26 cellular contexts compared by ENCODE assay signal in genomic region chr19:48095637-48096175, GRCh38. TPM values are rescaled to one million over a fixed set of nuclear protein-coding genes. Genes with fewer than 3 reads are reported as not detected.
"Had no signal": no experiment of that assay in that cellular context is flagged by ENCODE, and none has a peak within 500 bp of the region (broad histone marks: within the 10 kb centered on the region; RNA-seq: fewer than 3 reads in every experiment).

No MANE protein-coding gene starts in this region.

- ATAC-seq: body of pancreas; naive thymus-derived CD4-positive, alpha-beta T cell; psoas muscle; right cardiac atrium; upper lobe of right lung had no signal

- H3K27me3 ChIP-seq: body of pancreas, cardiac muscle cell, esophagus squamous epithelium, hepatocyte, thyroid gland, upper lobe of right lung had no signal

- DNase-seq: activated CD4-positive, alpha-beta memory T cell treated with anti-CD3 and anti-CD28 coated beads for 36 hours; activated CD4-positive, alpha-beta T cell treated with anti-CD3 and anti-CD28 coated beads for 48 hours; activated naive CD4-positive, alpha-beta T cell treated with anti-CD3 and anti-CD28 coated beads, Interleukin-2, amount 10 ng/mL, durations not matched to agents 7 days and 5 days; activated T-cell treated with anti-CD3 and anti-CD28 coated beads, Interleukin-2, amount 50 U/mL, for 48 hours; body of pancreas; cortex of kidney; endodermal cell; esophagus squamous epithelium; kidney glomerular epithelial cell; left ventricle myocardium inferior; naive thymus-derived CD4-positive, alpha-beta T cell; psoas muscle; right cardiac atrium; stimulated activated CD4-positive, alpha-beta T cell treated with anti-CD3 and anti-CD28 coated beads, Interleukin-12 subunit alpha, Interleukin-12 subunit beta, amount 100 ng/mL, for 4 hours; stimulated activated CD4-positive, alpha-beta T cell treated with anti-CD3 and anti-CD28 coated beads, Interleukin-4, amount 100 ng/mL, for 4 hours; substantia nigra; thyroid gland; upper lobe of right lung had no signal

- H3K4me2 ChIP-seq: hepatocyte had no signal

- H3K4me3 ChIP-seq: body of pancreas, cardiac muscle cell, esophagus squamous epithelium, hepatocyte, left ventricle myocardium inferior, psoas muscle, thyroid gland, upper lobe of right lung had no signal

- H3K36me3 Mint-ChIP-seq: activated naive CD4-positive, alpha-beta T cell treated with anti-CD3 and anti-CD28 coated beads, Interleukin-2, amount 10 ng/mL, durations not matched to agents 7 days and 5 days had no signal

- H3K27ac ChIP-seq: body of pancreas, cardiac muscle cell, esophagus squamous epithelium, hepatocyte, left ventricle myocardium inferior, psoas muscle, thyroid gland, upper lobe of right lung had no signal

- H3K4me3 Mint-ChIP-seq: activated CD4-positive, alpha-beta memory T cell treated with anti-CD3 and anti-CD28 coated beads for 36 hours; activated naive CD4-positive, alpha-beta T cell treated with anti-CD3 and anti-CD28 coated beads, Interleukin-2, amount 10 ng/mL, durations not matched to agents 7 days and 5 days; endodermal cell; naive thymus-derived CD4-positive, alpha-beta T cell; stimulated activated naive CD8-positive, alpha-beta T cell treated with anti-CD3 and anti-CD28 coated beads, Interleukin-15, Interleukin-2, amounts not matched to agents 100 ng/mL and 50 ng/mL, for 24 hours had no signal

- H3K27me3 Mint-ChIP-seq: activated CD4-positive, alpha-beta memory T cell treated with anti-CD3 and anti-CD28 coated beads for 36 hours; stimulated activated naive CD8-positive, alpha-beta T cell treated with anti-CD3 and anti-CD28 coated beads, Interleukin-15, Interleukin-2, amounts not matched to agents 100 ng/mL and 50 ng/mL, for 24 hours had no signal

- H3K4me1 ChIP-seq: left ventricle myocardium inferior, psoas muscle, thyroid gland, upper lobe of right lung had no signal

- H2AFZ ChIP-seq: hepatocyte had no signal

- H3K4me1 Mint-ChIP-seq: activated naive CD4-positive, alpha-beta T cell treated with anti-CD3 and anti-CD28 coated beads, Interleukin-2, amount 10 ng/mL, durations not matched to agents 7 days and 5 days; endodermal cell; naive thymus-derived CD4-positive, alpha-beta T cell had no signal

- H3K9me3 Mint-ChIP-seq: endodermal cell had no signal

- H3K79me2 ChIP-seq: hepatocyte had no signal

- H3K36me3 ChIP-seq: cardiac muscle cell, upper lobe of right lung had no signal

- H3K9me3 ChIP-seq: body of pancreas, psoas muscle, thyroid gland, upper lobe of right lung had no signal

- H3K27ac Mint-ChIP-seq: activated CD4-positive, alpha-beta memory T cell treated with anti-CD3 and anti-CD28 coated beads for 36 hours; activated naive CD4-positive, alpha-beta T cell treated with anti-CD3 and anti-CD28 coated beads, Interleukin-2, amount 10 ng/mL, durations not matched to agents 7 days and 5 days; endodermal cell; naive thymus-derived CD4-positive, alpha-beta T cell; stimulated activated naive CD8-positive, alpha-beta T cell treated with anti-CD3 and anti-CD28 coated beads, Interleukin-15, Interleukin-2, amounts not matched to agents 100 ng/mL and 50 ng/mL, for 24 hours had no signal

RNA-seq across cellular contexts. Expression of gene CABP5, which starts 51.8 kb away (rescaled TPM):
- total RNA-seq: activated CD4-positive, alpha-beta memory T cell treated with anti-CD3 and anti-CD28 coated beads for 36 hours; body of pancreas; cardiac muscle cell; cerebellum; endodermal cell; esophagus squamous epithelium; hepatocyte; left ventricle myocardium inferior; lung microvascular endothelial cell; osteocyte; right cardiac atrium; skeletal muscle tissue; T-helper 2 cell treated with Interferon-gamma antibody and Interleukin-4, amounts not matched to agents 100 ng/mL and 5 ng/mL, for 36 hours; thyroid gland; upper lobe of right lung had no signal
- polyA plus RNA-seq: cardiac muscle cell; hepatocyte; naive thymus-derived CD4-positive, alpha-beta T cell; psoas muscle; right cardiac atrium had no signal
